In genomic region chr17:73798111-73798748, GRCh38 we compare ENCODE assay signal across 1 cellular context.
TF ChIP-seq lines count a peak whose summit lies in the region.

No MANE protein-coding gene starts in this region.

TF ChIP-seq in HepG2, 621 proteins besides CTCF, POLR2A, EP300 and RAD21 (continued from another document and continues in another):
- TF ChIP-seq, protein P1, sequence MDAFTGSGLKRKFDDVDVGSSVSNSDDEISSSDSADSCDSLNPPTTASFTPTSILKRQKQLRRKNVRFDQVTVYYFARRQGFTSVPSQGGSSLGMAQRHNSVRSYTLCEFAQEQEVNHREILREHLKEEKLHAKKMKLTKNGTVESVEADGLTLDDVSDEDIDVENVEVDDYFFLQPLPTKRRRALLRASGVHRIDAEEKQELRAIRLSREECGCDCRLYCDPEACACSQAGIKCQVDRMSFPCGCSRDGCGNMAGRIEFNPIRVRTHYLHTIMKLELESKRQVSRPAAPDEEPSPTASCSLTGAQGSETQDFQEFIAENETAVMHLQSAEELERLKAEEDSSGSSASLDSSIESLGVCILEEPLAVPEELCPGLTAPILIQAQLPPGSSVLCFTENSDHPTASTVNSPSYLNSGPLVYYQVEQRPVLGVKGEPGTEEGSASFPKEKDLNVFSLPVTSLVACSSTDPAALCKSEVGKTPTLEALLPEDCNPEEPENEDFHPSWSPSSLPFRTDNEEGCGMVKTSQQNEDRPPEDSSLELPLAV (CRISPR knock-in tag; conservative IDR thresholded peaks at IDR 0.05; ENCODE audit: low read depth), result no peak
- TF ChIP-seq RBM22 (optimal IDR thresholded peaks at IDR 0.05; ENCODE audit: low read length) (no peak), YEATS4 (CRISPR knock-in tag; IDR thresholded peaks at IDR 0.05; ENCODE audit: borderline replicate concordance) (no peak), ATF7-NPFF (CRISPR knock-in tag; IDR thresholded peaks at IDR 0.05; ENCODE audit: low read depth) (0 out of 2 replicates have a peak, but pooled peaks have one; percentile 48), KDM6A (CRISPR knock-in tag; IDR thresholded peaks at IDR 0.05; ENCODE audit: low read depth) (peak; percentile 97), KDM1A (CRISPR knock-in tag; IDR thresholded peaks at IDR 0.05) (peak; percentile 86; the same call in 1 of the 2 replicates), FOXK2 (IDR thresholded peaks at IDR 0.05) (peak; percentile 76), POLR2AphosphoS2 (IDR thresholded peaks at IDR 0.05; ENCODE audit: low read depth, low read length) (no peak), NFKBIZ (CRISPR knock-in tag; IDR thresholded peaks at IDR 0.05) (peak; percentile 87; the same call in 1 of the 2 replicates), CBX1 (IDR thresholded peaks at IDR 0.05; ENCODE audit: low read depth) (peak; percentile 17), ZNF891 (CRISPR knock-in tag; IDR thresholded peaks at IDR 0.05) (no peak), CBX2 (IDR thresholded peaks at IDR 0.05; ENCODE audit: low read depth, low read length) (no peak), CBX2 (CRISPR knock-in tag; IDR thresholded peaks at IDR 0.05; ENCODE audit: low read depth) (0 out of 2 replicates have a peak, but pooled peaks have one; percentile 48), NCOR1 (IDR thresholded peaks at IDR 0.05; ENCODE audit: borderline replicate concordance, low read length) (peak; percentile 93), MATR3 (CRISPR knock-in tag; IDR thresholded peaks at IDR 0.05) (no peak), ZNF703 (CRISPR knock-in tag; IDR thresholded peaks at IDR 0.05; ENCODE audit: borderline replicate concordance) (no peak), SMAD1 (CRISPR knock-in tag; IDR thresholded peaks at IDR 0.05; ENCODE audit: borderline replicate concordance, low read depth) (peak; percentile 74; the same call in 1 of the 2 replicates), SCMH1 (CRISPR knock-in tag; IDR thresholded peaks at IDR 0.05; ENCODE audit: borderline replicate concordance) (no peak), ZNF776 (CRISPR knock-in tag; IDR thresholded peaks at IDR 0.05) (no peak), MED13 (CRISPR knock-in tag; IDR thresholded peaks at IDR 0.05) (peak; percentile 63; the same call in 1 of the 2 replicates), ZNF567 (CRISPR knock-in tag; IDR thresholded peaks at IDR 0.05; ENCODE audit: borderline replicate concordance) (no peak; the same call in none of the 2 replicates), SSRP1 (CRISPR knock-in tag; IDR thresholded peaks at IDR 0.05) (no peak; the same call in 1 of the 2 replicates), ZBTB40 (IDR thresholded peaks at IDR 0.05) (no peak), ZBTB40 (CRISPR knock-in tag; IDR thresholded peaks at IDR 0.05) (peak; percentile 81; the same call in 1 of the 2 replicates), HMGXB3 (CRISPR knock-in tag; IDR thresholded peaks at IDR 0.05; ENCODE audit: borderline replicate concordance) (peak; percentile 86; the same call in 1 of the 2 replicates), ZNF614 (CRISPR knock-in tag; IDR thresholded peaks at IDR 0.05; ENCODE audit: borderline replicate concordance) (peak; percentile 68; the same call in 1 of the 2 replicates), MTF2 (CRISPR knock-in tag; IDR thresholded peaks at IDR 0.05; ENCODE audit: borderline replicate concordance) (no peak), ZNF850 (CRISPR knock-in tag; conservative IDR thresholded peaks at IDR 0.05) (no peak), KDM4B (CRISPR knock-in tag; IDR thresholded peaks at IDR 0.05) (peak; percentile 78), PCBP1 (IDR thresholded peaks at IDR 0.05; ENCODE audit: borderline replicate concordance, low read depth, low read length) (no peak), SOX5 (CRISPR knock-in tag; IDR thresholded peaks at IDR 0.05; ENCODE audit: borderline replicate concordance) (peak; percentile 87), ZNF839 (CRISPR knock-in tag; IDR thresholded peaks at IDR 0.05; ENCODE audit: borderline replicate concordance) (no peak), ZNF678 (CRISPR knock-in tag; IDR thresholded peaks at IDR 0.05) (no peak), SMC3 (IDR thresholded peaks at IDR 0.05; ENCODE audit: low read length) (peak; percentile 34), TAF1 (CRISPR knock-in tag; IDR thresholded peaks at IDR 0.05) (0 out of 2 replicates have a peak, but pooled peaks have one; percentile 17)
- TF ChIP-seq, protein P2, sequence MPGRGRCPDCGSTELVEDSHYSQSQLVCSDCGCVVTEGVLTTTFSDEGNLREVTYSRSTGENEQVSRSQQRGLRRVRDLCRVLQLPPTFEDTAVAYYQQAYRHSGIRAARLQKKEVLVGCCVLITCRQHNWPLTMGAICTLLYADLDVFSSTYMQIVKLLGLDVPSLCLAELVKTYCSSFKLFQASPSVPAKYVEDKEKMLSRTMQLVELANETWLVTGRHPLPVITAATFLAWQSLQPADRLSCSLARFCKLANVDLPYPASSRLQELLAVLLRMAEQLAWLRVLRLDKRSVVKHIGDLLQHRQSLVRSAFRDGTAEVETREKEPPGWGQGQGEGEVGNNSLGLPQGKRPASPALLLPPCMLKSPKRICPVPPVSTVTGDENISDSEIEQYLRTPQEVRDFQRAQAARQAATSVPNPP (CRISPR knock-in tag; IDR thresholded peaks at IDR 0.05), result no peak
- TF ChIP-seq, protein P3, sequence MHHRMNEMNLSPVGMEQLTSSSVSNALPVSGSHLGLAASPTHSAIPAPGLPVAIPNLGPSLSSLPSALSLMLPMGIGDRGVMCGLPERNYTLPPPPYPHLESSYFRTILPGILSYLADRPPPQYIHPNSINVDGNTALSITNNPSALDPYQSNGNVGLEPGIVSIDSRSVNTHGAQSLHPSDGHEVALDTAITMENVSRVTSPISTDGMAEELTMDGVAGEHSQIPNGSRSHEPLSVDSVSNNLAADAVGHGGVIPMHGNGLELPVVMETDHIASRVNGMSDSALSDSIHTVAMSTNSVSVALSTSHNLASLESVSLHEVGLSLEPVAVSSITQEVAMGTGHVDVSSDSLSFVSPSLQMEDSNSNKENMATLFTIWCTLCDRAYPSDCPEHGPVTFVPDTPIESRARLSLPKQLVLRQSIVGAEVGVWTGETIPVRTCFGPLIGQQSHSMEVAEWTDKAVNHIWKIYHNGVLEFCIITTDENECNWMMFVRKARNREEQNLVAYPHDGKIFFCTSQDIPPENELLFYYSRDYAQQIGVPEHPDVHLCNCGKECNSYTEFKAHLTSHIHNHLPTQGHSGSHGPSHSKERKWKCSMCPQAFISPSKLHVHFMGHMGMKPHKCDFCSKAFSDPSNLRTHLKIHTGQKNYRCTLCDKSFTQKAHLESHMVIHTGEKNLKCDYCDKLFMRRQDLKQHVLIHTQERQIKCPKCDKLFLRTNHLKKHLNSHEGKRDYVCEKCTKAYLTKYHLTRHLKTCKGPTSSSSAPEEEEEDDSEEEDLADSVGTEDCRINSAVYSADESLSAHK (CRISPR knock-in tag; IDR thresholded peaks at IDR 0.05; ENCODE audit: borderline replicate concordance), result no peak
- TF ChIP-seq, protein P4, sequence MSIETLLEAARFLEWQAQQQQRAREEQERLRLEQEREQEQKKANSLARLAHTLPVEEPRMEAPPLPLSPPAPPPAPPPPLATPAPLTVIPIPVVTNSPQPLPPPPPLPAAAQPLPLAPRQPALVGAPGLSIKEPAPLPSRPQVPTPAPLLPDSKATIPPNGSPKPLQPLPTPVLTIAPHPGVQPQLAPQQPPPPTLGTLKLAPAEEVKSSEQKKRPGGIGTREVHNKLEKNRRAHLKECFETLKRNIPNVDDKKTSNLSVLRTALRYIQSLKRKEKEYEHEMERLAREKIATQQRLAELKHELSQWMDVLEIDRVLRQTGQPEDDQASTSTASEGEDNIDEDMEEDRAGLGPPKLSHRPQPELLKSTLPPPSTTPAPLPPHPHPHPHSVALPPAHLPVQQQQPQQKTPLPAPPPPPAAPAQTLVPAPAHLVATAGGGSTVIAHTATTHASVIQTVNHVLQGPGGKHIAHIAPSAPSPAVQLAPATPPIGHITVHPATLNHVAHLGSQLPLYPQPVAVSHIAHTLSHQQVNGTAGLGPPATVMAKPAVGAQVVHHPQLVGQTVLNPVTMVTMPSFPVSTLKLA (IDR thresholded peaks at IDR 0.05), result no peak
- TF ChIP-seq, protein P5, sequence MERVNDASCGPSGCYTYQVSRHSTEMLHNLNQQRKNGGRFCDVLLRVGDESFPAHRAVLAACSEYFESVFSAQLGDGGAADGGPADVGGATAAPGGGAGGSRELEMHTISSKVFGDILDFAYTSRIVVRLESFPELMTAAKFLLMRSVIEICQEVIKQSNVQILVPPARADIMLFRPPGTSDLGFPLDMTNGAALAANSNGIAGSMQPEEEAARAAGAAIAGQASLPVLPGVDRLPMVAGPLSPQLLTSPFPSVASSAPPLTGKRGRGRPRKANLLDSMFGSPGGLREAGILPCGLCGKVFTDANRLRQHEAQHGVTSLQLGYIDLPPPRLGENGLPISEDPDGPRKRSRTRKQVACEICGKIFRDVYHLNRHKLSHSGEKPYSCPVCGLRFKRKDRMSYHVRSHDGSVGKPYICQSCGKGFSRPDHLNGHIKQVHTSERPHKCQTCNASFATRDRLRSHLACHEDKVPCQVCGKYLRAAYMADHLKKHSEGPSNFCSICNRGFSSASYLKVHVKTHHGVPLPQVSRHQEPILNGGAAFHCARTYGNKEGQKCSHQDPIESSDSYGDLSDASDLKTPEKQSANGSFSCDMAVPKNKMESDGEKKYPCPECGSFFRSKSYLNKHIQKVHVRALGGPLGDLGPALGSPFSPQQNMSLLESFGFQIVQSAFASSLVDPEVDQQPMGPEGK (CRISPR knock-in tag; IDR thresholded peaks at IDR 0.05), result peak; percentile 39
